Comparison of ENCODE assay signal across 15 cellular contexts in the genomic region with DNA sequence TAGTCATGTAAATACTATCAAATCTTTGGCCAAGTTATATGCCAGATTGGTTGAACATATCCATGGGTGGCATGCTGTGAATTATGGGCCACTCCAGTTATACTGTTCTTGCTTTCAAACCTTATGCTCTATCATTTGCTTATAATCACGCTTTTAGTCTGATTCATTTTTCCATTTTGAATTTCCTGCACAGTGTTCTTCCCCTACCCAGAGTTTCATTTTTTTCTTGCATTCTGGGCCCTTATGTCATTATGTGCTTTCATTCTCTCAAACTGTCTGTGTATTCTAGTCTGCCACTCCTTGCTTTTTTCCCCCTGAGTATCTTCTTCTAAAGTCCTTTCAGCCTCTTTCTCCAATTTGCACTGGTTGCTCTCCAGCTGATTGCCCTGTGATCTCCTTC.
DNase-seq lines count a peak whose midpoint lies in the region; ATAC-seq and TF ChIP-seq lines count a peak whose summit lies in the region.
"Had no signal": no experiment of that assay in that cellular context is flagged by ENCODE, and none has a peak within 500 bp of the region (broad histone marks: within the 10 kb centered on the region; RNA-seq: fewer than 3 reads in every experiment).

No MANE protein-coding gene starts in this region.

- H3K36me3 ChIP-seq in naive thymus-derived CD4-positive, alpha-beta T cell (ENCODE audit: control insufficient read depth in 2 of 3, insufficient read depth in 3 of 3, low read length in 3 of 3) = peaks cover 0 to 14% (median 0%) of the 10 kb centered on the region in 3 experiments
- H3K36me3 ChIP-seq: BE2C had no signal

- CTCF ChIA-PET in CD4-positive, alpha-beta T cell (lab: Charles Lee) = no interaction called here
- CTCF ChIA-PET in naive thymus-derived CD4-positive, alpha-beta T cell (lab: Charles Lee) = no interaction called here

- peak overlapping the region; percentile 51 for H3K27ac Mint-ChIP-seq in activated T-cell treated with anti-CD3 and anti-CD28 coated beads, Interleukin-2, amount 50 U/mL, for 24 hours
- peak overlapping the region; percentile 18 for H3K27ac Mint-ChIP-seq in CD4-positive, alpha-beta T cell
- H3K27ac Mint-ChIP-seq in T-helper 17 cell = peak overlapping the region; percentile 57
- H3K27ac Mint-ChIP-seq in naive thymus-derived CD4-positive, alpha-beta T cell = peak overlapping the region in 5 of 9 donors; percentile 3 to 51 (median 5)
- H3K27ac Mint-ChIP-seq: GM23338 had no signal

- DNase-seq in activated T-cell treated with anti-CD3 and anti-CD28 coated beads, Interleukin-2, amount 50 U/mL, for 24 hours = no peak
- no peak for DNase-seq in activated T-cell treated with anti-CD3 and anti-CD28 coated beads for 4 hours
- no peak for DNase-seq in CD4-positive, alpha-beta T cell
- DNase-seq in T-helper 17 cell = no peak
- DNase-seq in naive thymus-derived CD4-positive, alpha-beta T cell = no peak
- no peak for DNase-seq in DMS114 treated with DMSO at 0.1 percent for 48 hours (lab: John Stamatoyannopoulos, UW; ENCODE audit: unreplicated experiment)
- DNase-seq in OCI-M1 (lab: John Stamatoyannopoulos, UW) = no peak
- DNase-seq: BE2C, DMS153, DMS79 treated with DMSO at 0.1 percent for 48 hours, EL, H7 had no signal

- peaks cover 61% of the 10 kb centered on the region for H3K36me3 Mint-ChIP-seq in activated T-cell treated with anti-CD3 and anti-CD28 coated beads, Interleukin-2, amount 50 U/mL, for 24 hours (ENCODE audit: low read depth)
- peaks cover 80% of the 10 kb centered on the region for H3K36me3 Mint-ChIP-seq in CD4-positive, alpha-beta T cell (ENCODE audit: low read depth)
- H3K36me3 Mint-ChIP-seq in T-helper 17 cell (ENCODE audit: low read depth) = peaks cover 9% of the 10 kb centered on the region
- H3K36me3 Mint-ChIP-seq in naive thymus-derived CD4-positive, alpha-beta T cell = peaks cover 8 to 56% (median 42%) of the 10 kb centered on the region in 5 donors

- no peaks in the 10 kb centered on the region for H3K4me1 ChIP-seq in naive thymus-derived CD4-positive, alpha-beta T cell (ENCODE audit: control insufficient read depth in 2 of 2, insufficient read depth in 2 of 2, low read length in 2 of 2)
- H3K4me1 ChIP-seq: BE2C had no signal

- H3K9me3 Mint-ChIP-seq in activated T-cell treated with anti-CD3 and anti-CD28 coated beads, Interleukin-2, amount 50 U/mL, for 24 hours = peaks cover 7% of the 10 kb centered on the region
- peaks cover 2% of the 10 kb centered on the region for H3K9me3 Mint-ChIP-seq in CD4-positive, alpha-beta T cell
- peaks cover 0 to 5% (median 0%) of the 10 kb centered on the region in 11 donors for H3K9me3 Mint-ChIP-seq in naive thymus-derived CD4-positive, alpha-beta T cell

- ATAC-seq in CD4-positive, alpha-beta T cell (ENCODE audit: poor library complexity) = no peak
- ATAC-seq in T-helper 17 cell = no peak
- no peak for ATAC-seq in naive thymus-derived CD4-positive, alpha-beta T cell
- ATAC-seq: GM23338 had no signal

- H3K27ac ChIP-seq in CD4-positive, alpha-beta T cell (ENCODE audit: low read depth, low read length) = no peak overlapping the region
- no peak overlapping the region for H3K27ac ChIP-seq in naive thymus-derived CD4-positive, alpha-beta T cell (ENCODE audit: low read depth, low read length)
- H3K27ac ChIP-seq: C4-2B, HL-60 had no signal

- H3K4me1 Mint-ChIP-seq in activated T-cell treated with anti-CD3 and anti-CD28 coated beads, Interleukin-2, amount 50 U/mL, for 24 hours (ENCODE audit: low read depth) = peaks cover 49% of the 10 kb centered on the region
- peaks cover 60% of the 10 kb centered on the region for H3K4me1 Mint-ChIP-seq in CD4-positive, alpha-beta T cell (ENCODE audit: low read depth)
- peaks cover 20% of the 10 kb centered on the region for H3K4me1 Mint-ChIP-seq in T-helper 17 cell
- peaks cover 10 to 61% (median 48%) of the 10 kb centered on the region in 7 donors for H3K4me1 Mint-ChIP-seq in naive thymus-derived CD4-positive, alpha-beta T cell
- H3K4me1 Mint-ChIP-seq: GM23338 had no signal

- no peak overlapping the region for H3K4me3 Mint-ChIP-seq in activated T-cell treated with anti-CD3 and anti-CD28 coated beads, Interleukin-2, amount 50 U/mL, for 24 hours
- no peak overlapping the region for H3K4me3 Mint-ChIP-seq in CD4-positive, alpha-beta T cell
- peak overlapping the region; percentile 5 for H3K4me3 Mint-ChIP-seq in T-helper 17 cell
- H3K4me3 Mint-ChIP-seq in naive thymus-derived CD4-positive, alpha-beta T cell = peak overlapping the region in 1 of 10 donors; percentile 26
- H3K4me3 Mint-ChIP-seq: GM23338 had no signal

- POLR2A ChIA-PET in CD4-positive, alpha-beta T cell (lab: Charles Lee) = no interaction called here
- POLR2A ChIA-PET in naive thymus-derived CD4-positive, alpha-beta T cell (lab: Charles Lee) = no interaction called here

- H3K27me3 ChIP-seq in CD4-positive, alpha-beta T cell (ENCODE audit: control insufficient read depth, insufficient read depth, low read length) = no peaks in the 10 kb centered on the region
- H3K27me3 ChIP-seq in naive thymus-derived CD4-positive, alpha-beta T cell (ENCODE audit: control insufficient read depth in 2 of 2, insufficient read depth in 2 of 2, low read length in 2 of 2) = no peaks in the 10 kb centered on the region
- H3K27me3 ChIP-seq: BE2C had no signal

- H3K9me3 ChIP-seq in CD4-positive, alpha-beta T cell (ENCODE audit: control insufficient read depth, low read length) = no peaks in the 10 kb centered on the region
- H3K9me3 ChIP-seq in T-helper 17 cell (ENCODE audit: control insufficient read depth, low read length, poor library complexity, severe bottlenecking) = no peaks in the 10 kb centered on the region
- H3K9me3 ChIP-seq in naive thymus-derived CD4-positive, alpha-beta T cell (ENCODE audit: control insufficient read depth in 2 of 3, low read length in 3 of 3) = no peaks in the 10 kb centered on the region
- H3K9me3 ChIP-seq: BE2C had no signal

- intact Hi-C loops in CD4-positive, alpha-beta T cell (cut with DNase I, micrococcal nuclease) = no loop called here
- intact Hi-C loops in naive thymus-derived CD4-positive, alpha-beta T cell (cut with micrococcal nuclease) = no loop called here

- no peaks in the 10 kb centered on the region for H3K27me3 Mint-ChIP-seq in activated T-cell treated with anti-CD3 and anti-CD28 coated beads, Interleukin-2, amount 50 U/mL, for 24 hours
- no peaks in the 10 kb centered on the region for H3K27me3 Mint-ChIP-seq in CD4-positive, alpha-beta T cell
- no peaks in the 10 kb centered on the region for H3K27me3 Mint-ChIP-seq in T-helper 17 cell
- no peaks in the 10 kb centered on the region for H3K27me3 Mint-ChIP-seq in naive thymus-derived CD4-positive, alpha-beta T cell

- no peak for TF ChIP-seq CTCF in CD4-positive, alpha-beta T cell (IDR thresholded peaks at IDR 0.05)

- H3K4me3 ChIP-seq in naive thymus-derived CD4-positive, alpha-beta T cell (ENCODE audit: low read length) = no peak overlapping the region
- H3K4me3 ChIP-seq: GM23338 had no signal

Comparison
In these comparisons a context has a peak if more than half of its experiments do, and no peak if none do; other contexts are left out.
1. H3K27ac Mint-ChIP-seq: peak in every context shown above with its lines; median percentile 57 in T-helper 17 cell; 51 in activated T-cell treated with anti-CD3 and anti-CD28 coated beads, Interleukin-2, amount 50 U/mL, for 24 hours; 18 in CD4-positive, alpha-beta T cell; 5 in naive thymus-derived CD4-positive, alpha-beta T cell.